Comparison of ENCODE assay signal across 8 cellular contexts in the genomic region with DNA sequence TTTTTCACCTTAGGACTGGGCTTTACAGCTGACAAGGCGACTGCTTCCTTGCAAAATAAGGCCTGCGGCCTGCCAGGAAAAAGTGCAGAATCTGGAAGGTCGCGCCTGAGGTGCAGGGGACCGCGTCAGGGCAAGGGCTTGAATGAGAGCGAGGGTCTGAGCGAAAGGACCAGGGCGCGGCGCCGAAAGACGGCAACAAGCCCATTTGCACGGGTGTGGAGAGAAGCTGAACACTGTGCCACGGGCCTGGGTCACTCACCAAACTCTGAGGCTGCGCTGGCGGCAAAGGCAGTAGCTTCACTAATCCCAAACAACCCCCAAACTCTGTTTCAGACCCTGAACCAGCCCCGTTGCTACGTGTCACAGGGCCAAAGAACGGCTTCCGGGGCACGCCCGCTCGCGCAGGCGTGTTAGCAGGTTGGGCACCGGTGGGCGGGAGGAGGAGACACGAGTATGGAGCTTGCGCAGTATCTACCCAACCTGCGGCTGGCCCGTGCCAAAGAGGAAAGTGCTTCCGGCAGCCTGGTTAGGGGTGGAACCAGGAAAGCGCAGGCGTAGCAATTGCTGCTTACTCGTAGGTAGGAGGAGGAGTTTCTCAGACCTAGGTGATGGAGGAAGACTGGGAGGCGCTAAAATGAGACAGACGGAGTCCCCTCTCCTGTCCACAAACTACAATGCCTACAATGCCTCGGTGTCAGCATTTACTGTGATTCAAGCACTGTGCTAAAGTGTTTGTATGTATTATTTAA. TPM values are rescaled to one million over a fixed set of nuclear protein-coding genes. Genes with fewer than 3 reads are reported as not detected.
DNase-seq lines count a peak whose midpoint lies in the region; TF ChIP-seq lines count a peak whose summit lies in the region.

TSS of gene KCTD16 (plus strand) at position 598 of the 749 bp plus-strand sequence.
TSS of gene YIPF5 (minus strand) at position 384 of the 749 bp plus-strand sequence. CDS start 704 bp downstream, outside the sequence.

- H3K4me1 ChIP-seq in neutrophil (ENCODE audit: control insufficient read depth in 1 of 2, insufficient read depth in 1 of 2, low read depth in 1 of 2, low read length in 1 of 2): peaks cover 15 to 16% of the 10 kb centered on the region in 2 experiments

- in situ Hi-C loops in SK-MEL-5 (cut with HindIII; ENCODE audit: low pct_unique_long_range_greater_than_20kb, low sequenced_read_pairs): no loop called here

- peak within 1 kb of the TSS; percentile 95 for H3K27ac Mint-ChIP-seq in HFFc6
- H3K27ac Mint-ChIP-seq in activated naive CD4-positive, alpha-beta T cell treated with anti-CD3 and anti-CD28 coated beads, Interleukin-2, amount 10 ng/mL, durations not matched to agents 7 days and 5 days: peak within 1 kb of the TSS; percentile 89

- peaks cover 18% of the 10 kb centered on the region for H3K36me3 ChIP-seq in neutrophil

- H3K4me3 Mint-ChIP-seq in HFFc6: peak within 1 kb of the TSS; percentile 99
- peak within 1 kb of the TSS; percentile 85 for H3K4me3 Mint-ChIP-seq in activated naive CD4-positive, alpha-beta T cell treated with anti-CD3 and anti-CD28 coated beads, Interleukin-2, amount 10 ng/mL, durations not matched to agents 7 days and 5 days

- peaks cover 37% of the 10 kb centered on the region for H3K36me3 Mint-ChIP-seq in HFFc6 (ENCODE audit: low read depth)
- peaks cover 23% of the 10 kb centered on the region for H3K36me3 Mint-ChIP-seq in activated naive CD4-positive, alpha-beta T cell treated with anti-CD3 and anti-CD28 coated beads, Interleukin-2, amount 10 ng/mL, durations not matched to agents 7 days and 5 days

- no peak for TF ChIP-seq CTCF in HFFc6 (IDR thresholded peaks at IDR 0.05)
- no peak for TF ChIP-seq CTCF in neutrophil (IDR thresholded peaks at IDR 0.05)

- H3K27ac ChIP-seq in neutrophil (peak within 1 kb of the TSS; percentile 80), substantia nigra (ENCODE audit: low read depth, low read length, poor library complexity, severe bottlenecking) (peak within 1 kb of the TSS; percentile 47)

- peaks cover 42% of the 10 kb centered on the region for H3K27me3 ChIP-seq in neutrophil

- H3K4me3 ChIP-seq in neutrophil (ENCODE audit: low read depth in 1 of 2, low read length in 1 of 2): peak within 1 kb of the TSS; percentile 79 to 86

- CTCF ChIA-PET in activated naive CD4-positive, alpha-beta T cell treated with anti-CD3 and anti-CD28 coated beads, Interleukin-2, amount 10 ng/mL, durations not matched to agents 7 days and 5 days (lab: Charles Lee): interaction anchor here (0.7 to 1.8 kb wide), 5 partner anchors 11 to 33 kb away, joined by 3 to 6 read pairs (median 4); no protein-coding TSS in a partner anchor

- H3K9me3 ChIP-seq in neutrophil: no peaks in the 10 kb centered on the region

- no peaks in the 10 kb centered on the region for H3K9me3 Mint-ChIP-seq in HFFc6
- no peaks in the 10 kb centered on the region for H3K9me3 Mint-ChIP-seq in activated naive CD4-positive, alpha-beta T cell treated with anti-CD3 and anti-CD28 coated beads, Interleukin-2, amount 10 ng/mL, durations not matched to agents 7 days and 5 days

- H3K4me1 Mint-ChIP-seq in HFFc6 (ENCODE audit: low read depth): peaks cover 46% of the 10 kb centered on the region
- H3K4me1 Mint-ChIP-seq in activated naive CD4-positive, alpha-beta T cell treated with anti-CD3 and anti-CD28 coated beads, Interleukin-2, amount 10 ng/mL, durations not matched to agents 7 days and 5 days: peaks cover 45% of the 10 kb centered on the region

- DNase-seq in GM04504 (ENCODE audit: low read depth) (peak; percentile 91), HFFc6 (peak; percentile 97), NAMALWA (ENCODE audit: low spot score) (peak; percentile 98), SK-MEL-5 (ENCODE audit: low read depth, low spot score) (peak; percentile 97), germinal center (ENCODE audit: low spot score) (peak; percentile 97), substantia nigra (lab: John Stamatoyannopoulos, UW) (peak; percentile 62 to 96 (median 89))
- peak; percentile 98 for DNase-seq in activated naive CD4-positive, alpha-beta T cell treated with anti-CD3 and anti-CD28 coated beads, Interleukin-2, amount 10 ng/mL, durations not matched to agents 7 days and 5 days

- H3K27me3 Mint-ChIP-seq in HFFc6 (ENCODE audit: insufficient read depth): no peaks in the 10 kb centered on the region
- H3K27me3 Mint-ChIP-seq in activated naive CD4-positive, alpha-beta T cell treated with anti-CD3 and anti-CD28 coated beads, Interleukin-2, amount 10 ng/mL, durations not matched to agents 7 days and 5 days: peaks cover 4% of the 10 kb centered on the region

RNA-seq across cellular contexts. Expression of gene KCTD16, which starts in this region (rescaled TPM):
- total RNA-seq in HFFc6 (2021; fragmentation: NEBNext Ultra II Directional; extraction: Animal tissue kit (Norgen Biotek cat#: 25700)): 1 to 10 TPM; 1.5 to 3.6 (median 3.0) TPM
- 0.03 TPM in 1 of 2 replicates, not detected in the other for total RNA-seq in SK-MEL-5 (2014; rRNA removed; shearing (Covaris generic))
- polyA plus RNA-seq in SK-MEL-5 (2015; cell fraction: cytosol; rRNA removed): not detected in 2 replicates
- not detected in 2 replicates for polyA plus RNA-seq in SK-MEL-5 (2015; cell fraction: nucleus; rRNA removed)

RNA-seq across cellular contexts. Expression of gene YIPF5, which starts in this region (rescaled TPM):
- total RNA-seq in HFFc6 (2021; fragmentation: NEBNext Ultra II Directional; extraction: Animal tissue kit (Norgen Biotek cat#: 25700)): 100 to 1,000 TPM; 147 to 170 (median 166) TPM
- total RNA-seq in SK-MEL-5 (2014; rRNA removed; shearing (Covaris generic)): 48.6 and 50.7 TPM in 2 replicates
- polyA plus RNA-seq in SK-MEL-5 (2015; cell fraction: cytosol; rRNA removed): 35.7 and 37.8 TPM in 2 replicates
- 21.0 and 24.1 TPM in 2 replicates for polyA plus RNA-seq in SK-MEL-5 (2015; cell fraction: nucleus; rRNA removed)

Comparison
In these comparisons a context has a peak if more than half of its experiments do, and no peak if none do; other contexts are left out.
1. Peak in every context shown above with its lines: DNase-seq, H3K4me3 ChIP-seq and H3K27ac ChIP-seq.